7 cellular contexts compared by ENCODE assay signal in the genomic region with DNA sequence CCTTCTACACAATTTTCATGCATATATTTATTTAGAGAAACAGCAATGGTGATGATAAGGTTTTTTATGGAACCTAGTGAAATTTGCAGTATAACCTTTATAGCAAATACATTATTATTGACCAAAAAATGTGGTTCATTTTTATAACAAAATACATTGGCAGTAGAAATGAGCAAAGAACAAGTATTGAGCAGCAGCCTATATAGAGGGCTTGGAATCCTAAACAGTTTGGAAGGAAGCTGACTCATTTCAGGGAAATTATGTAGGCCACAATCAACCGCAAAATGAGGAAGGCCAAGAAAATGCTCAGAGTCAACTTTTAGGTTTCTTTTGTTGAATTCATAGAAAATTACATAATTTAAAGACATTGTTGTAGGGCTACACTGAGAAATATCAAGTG.
DNase-seq lines count a peak whose midpoint lies in the region; FAIRE-seq and TF ChIP-seq lines count a peak whose summit lies in the region.
"Not testable (repeated sequence)": the region's sequence is repeated elsewhere in the genome, so short reads cannot be mapped to it uniquely, and the experiment has no call there.

No MANE protein-coding gene starts in this region.

- not testable (repeated sequence) for H3K9me3 Mint-ChIP-seq in MCF 10A (ENCODE audit: unreplicated experiment)

- DNase-seq in ELR (ENCODE audit: low read depth) (peak; percentile 79), HS-27A (ENCODE audit: low read depth) (peak; percentile 1), MV-4-11 (lab: John Stamatoyannopoulos, UW) (peak; percentile 86), SW 1271 (lab: John Stamatoyannopoulos, UW) (peak; percentile 21 to 23), MCF 10A (ENCODE audit: unreplicated experiment) (peak; percentile 39), fibroblast of pulmonary artery (ENCODE audit: low read depth) (peak; percentile 62)
- DNase-seq in RCC 7860 (ENCODE audit: low spot score) = not testable (repeated sequence)

- H3K36me3 Mint-ChIP-seq in MCF 10A (ENCODE audit: insufficient read depth, unreplicated experiment) = not testable (repeated sequence)

- BruUV-seq in MCF 10A (replicated peaks; lab: Mats Ljungman, UMichigan) = not testable (repeated sequence)

- intact Hi-C loops in MCF 10A (cut with micrococcal nuclease) = not testable (repeated sequence)

- CTCF ChIA-PET in MCF 10A (lab: Yijun Ruan, JAX) = not testable (repeated sequence)

- not testable (repeated sequence) for H3K27ac Mint-ChIP-seq in MCF 10A (ENCODE audit: low read depth, unreplicated experiment)

- not testable (repeated sequence) for H3K4me3 Mint-ChIP-seq in MCF 10A (ENCODE audit: unreplicated experiment)

- H3K27me3 Mint-ChIP-seq in MCF 10A (ENCODE audit: insufficient read depth, unreplicated experiment) = not testable (repeated sequence)

- not testable (repeated sequence) for H3K4me3 ChIP-seq in fibroblast of pulmonary artery (replicated peaks; ENCODE audit: low read depth, low read length)

- H3K4me1 Mint-ChIP-seq in MCF 10A (ENCODE audit: insufficient read depth, unreplicated experiment) = not testable (repeated sequence)

- not testable (repeated sequence) for TF ChIP-seq CTCF in MCF 10A (IDR thresholded peaks at IDR 0.05; ENCODE audit: unreplicated experiment); fibroblast of pulmonary artery (IDR thresholded peaks at IDR 0.05; ENCODE audit: low read length, missing control alignments)

- peak; percentile 83 for FAIRE-seq in RCC 7860 (lab: Jason Lieb, UNC)

- POLR2A ChIA-PET in MCF 10A (lab: Yijun Ruan, JAX) = not testable (repeated sequence)
